1 cellular context compared by ENCODE assay signal in the genomic region with DNA sequence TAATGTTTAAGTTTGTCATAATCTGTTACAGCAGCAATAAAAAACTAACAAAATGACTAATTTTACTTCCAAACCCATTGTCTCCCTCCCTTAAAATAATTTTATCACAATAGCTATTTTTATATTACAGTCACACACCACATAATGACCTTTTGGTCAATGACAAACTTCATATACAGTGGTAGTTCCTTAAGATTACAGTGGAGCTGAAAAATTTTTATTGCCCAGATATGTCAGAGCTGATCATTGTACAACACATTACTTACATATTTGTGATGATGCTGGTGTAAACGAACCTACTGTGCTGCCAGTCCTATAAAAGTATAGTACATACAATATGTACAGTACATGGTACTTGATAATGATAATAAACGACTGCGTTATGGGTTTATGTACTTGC. TPM values are rescaled to one million over a fixed set of nuclear protein-coding genes. Genes with fewer than 3 reads are reported as not detected.
"Had no signal": no experiment of that assay in that cellular context is flagged by ENCODE, and none has a peak within 500 bp of the region (broad histone marks: within the 10 kb centered on the region; RNA-seq: fewer than 3 reads in every experiment).

No MANE protein-coding gene starts in this region.

RNA-seq across cellular contexts. Expression of gene NUTM2A, which starts 22.1 kb away (rescaled TPM):
- total RNA-seq: RPMI7951 had no signal
